8 cellular contexts compared by ENCODE assay signal in genomic region chr7:27131390-27131819, GRCh38. TPM values are rescaled to one million over a fixed set of nuclear protein-coding genes. Genes with fewer than 3 reads are reported as not detected.
DNase-seq lines count a peak whose midpoint lies in the region; ATAC-seq, FAIRE-seq and TF ChIP-seq lines count a peak whose summit lies in the region.

No MANE protein-coding gene starts in this region.

- H3K9me3 Mint-ChIP-seq in activated CD4-positive, alpha-beta T cell treated with anti-CD3 and anti-CD28 coated beads for 36 hours (ENCODE audit: low read depth) = no peaks in the 10 kb centered on the region
- H3K9me3 Mint-ChIP-seq in activated naive CD8-positive, alpha-beta T cell treated with anti-CD3 and anti-CD28 coated beads for 36 hours = no peaks in the 10 kb centered on the region

- TF ChIP-seq CTCF in HepG2 (CRISPR knock-in tag; IDR thresholded peaks at IDR 0.05) = no peak
- TF ChIP-seq CTCF in stomach (IDR thresholded peaks at IDR 0.05) = no peak

- CTCF ChIA-PET in activated CD4-positive, alpha-beta T cell treated with anti-CD3 and anti-CD28 coated beads for 36 hours (lab: Charles Lee) = interaction anchor here (1.1 kb wide), 2 partner anchors 17 to 19 kb away, joined by 3 read pairs; no protein-coding TSS in a partner anchor
- CTCF ChIA-PET in HepG2 (lab: Yijun Ruan, JAX; ENCODE audit: low intra/inter-chr PET ratio, low total read pairs) = no interaction called here

- FAIRE-seq in HepG2 (lab: Jason Lieb, UNC) = peak; percentile 15

- in situ Hi-C loops in HepG2 (cut with HindIII; ENCODE audit: extremely low pct_ligation_motif_present, low pct_unique_long_range_greater_than_20kb) = no loop called here

- no peaks in the 10 kb centered on the region for H3K36me3 ChIP-seq in HepG2 (replicated peaks in 1 of 2; ENCODE audit: control insufficient read depth in 1 of 2, insufficient read depth in 2 of 2, low read length in 2 of 2)
- H3K36me3 ChIP-seq in stomach = no peaks in the 10 kb centered on the region

- H3K9me3 ChIP-seq in HepG2 (ENCODE audit: low read length) (no peaks in the 10 kb centered on the region), stomach (no peaks in the 10 kb centered on the region)

- H3K9ac ChIP-seq in HepG2 (ENCODE audit: insufficient read depth, low read depth, low read length) = peak overlapping the region; percentile 82

- BruUV-seq in HepG2 (replicated peaks; lab: Mats Ljungman, UMichigan) = TSS peak; percentile 51

- peak overlapping the region; percentile 91 for H3K4me2 ChIP-seq in HepG2 (ENCODE audit: low read depth, low read length)

- 74% methylated on average over 12 of the region's 12 CpGs for WGBS in HepG2 (ENCODE audit: low lambda C conversion rate)
- 44 to 55% (median 49%) methylated on average over 12 of the region's 12 CpGs for WGBS in stomach, 5 donors

- TF ChIP-seq POLR2A in HepG2 (IDR thresholded peaks at IDR 0.05; ENCODE audit: insufficient read depth in 1 of 2, low read depth in 2 of 2, low read length in 2 of 2) (no peak), stomach (IDR thresholded peaks at IDR 0.05) (no peak)

- no peak overlapping the region for H3K27ac Mint-ChIP-seq in activated CD4-positive, alpha-beta T cell treated with anti-CD3 and anti-CD28 coated beads for 36 hours
- no peak overlapping the region for H3K27ac Mint-ChIP-seq in activated naive CD8-positive, alpha-beta T cell treated with anti-CD3 and anti-CD28 coated beads for 36 hours

- intact Hi-C loops in activated CD4-positive, alpha-beta T cell treated with anti-CD3 and anti-CD28 coated beads for 36 hours (cut with DNase I, micrococcal nuclease) = loop anchor here in 1 of 2 experiments (5.0 kb wide), 1 partner anchor 34 kb away; the partner anchor contains the start of gene HOXA1
- intact Hi-C loops in HepG2 (cut with micrococcal nuclease; ENCODE audit: unreplicated experiment) (loop anchor here (5.0 kb wide), 1 partner anchor 164 kb away; no protein-coding TSS in a partner anchor), stomach (cut with DNase I; ENCODE audit: low total_unique reads) (no loop called here)

- H3K4me3 ChIP-seq in HepG2 (replicated peaks in 1 of 3; ENCODE audit: insufficient read depth in 1 of 3, low read depth in 2 of 3, low read length in 3 of 3) = peak overlapping the region; percentile 62 to 88 (median 69)
- H3K4me3 ChIP-seq in stomach = peak overlapping the region; percentile 58 to 70 (median 68)

- H3K27me3 Mint-ChIP-seq in activated CD4-positive, alpha-beta T cell treated with anti-CD3 and anti-CD28 coated beads for 36 hours = peaks cover 39% of the 10 kb centered on the region
- H3K27me3 Mint-ChIP-seq in activated naive CD8-positive, alpha-beta T cell treated with anti-CD3 and anti-CD28 coated beads for 36 hours = peaks cover 72% of the 10 kb centered on the region

- H2AFZ ChIP-seq in HepG2 (ENCODE audit: low read length) = no peak overlapping the region

- no peak for TF ChIP-seq RAD21 in HepG2 (CRISPR knock-in tag; IDR thresholded peaks at IDR 0.05)

- H3K36me3 Mint-ChIP-seq in activated CD4-positive, alpha-beta T cell treated with anti-CD3 and anti-CD28 coated beads for 36 hours (ENCODE audit: low read depth) = no peaks in the 10 kb centered on the region
- no peaks in the 10 kb centered on the region for H3K36me3 Mint-ChIP-seq in activated naive CD8-positive, alpha-beta T cell treated with anti-CD3 and anti-CD28 coated beads for 36 hours

- H3K79me2 ChIP-seq in HepG2 (ENCODE audit: insufficient read depth, low read length) = no peaks in the 10 kb centered on the region

- H3K4me1 ChIP-seq in HepG2 (ENCODE audit: insufficient read depth, low read length) (peaks cover 90% of the 10 kb centered on the region), stomach (peaks cover 0 to 83% (median 41%) of the 10 kb centered on the region in 4 donors)

- DNase-seq in activated CD4-positive, alpha-beta T cell treated with anti-CD3 and anti-CD28 coated beads for 36 hours = no peak
- no peak for DNase-seq in activated CD4-positive, alpha-beta T cell treated with anti-CD3 and anti-CD28 coated beads for 48 hours
- DNase-seq in activated naive CD8-positive, alpha-beta T cell treated with anti-CD3 and anti-CD28 coated beads for 36 hours = no peak
- no peak for DNase-seq in HepG2 (ENCODE audit: low spot score)
- no peak for DNase-seq in stomach
- DNase-seq in stimulated activated CD4-positive, alpha-beta T cell treated with anti-CD3 and anti-CD28 coated beads, Interleukin-4, amount 100 ng/mL, for 4 hours = no peak
- no peak for DNase-seq in substantia nigra (lab: John Stamatoyannopoulos, UW)
- DNase-seq in SKM-1 (lab: John Stamatoyannopoulos, UW; ENCODE audit: unreplicated experiment) = no peak

- POLR2A ChIA-PET in activated CD4-positive, alpha-beta T cell treated with anti-CD3 and anti-CD28 coated beads for 36 hours (lab: Charles Lee) = no interaction called here
- POLR2A ChIA-PET in HepG2 (lab: Yijun Ruan, JAX) = interaction anchor here (0.8 to 5.0 kb wide), 14 partner anchors 10 to 783 kb away, joined by 3 to 118 read pairs (median 5); partner anchors contain the start of genes HOXA1, HOXA3, HOXA5 and SKAP2

- H3K4me3 Mint-ChIP-seq in activated CD4-positive, alpha-beta T cell treated with anti-CD3 and anti-CD28 coated beads for 36 hours = peak overlapping the region; percentile 56
- H3K4me3 Mint-ChIP-seq in activated naive CD8-positive, alpha-beta T cell treated with anti-CD3 and anti-CD28 coated beads for 36 hours = peak overlapping the region; percentile 60

- H3K27ac ChIP-seq in HepG2 (ENCODE audit: extremely low read length, insufficient read depth, low read length) = peak overlapping the region; percentile 78
- H3K27ac ChIP-seq in stomach = peak overlapping the region; percentile 81 to 99 (median 84)
- H3K27ac ChIP-seq in substantia nigra (ENCODE audit: low read depth, low read length, poor library complexity, severe bottlenecking) = no peak overlapping the region

- H3K27me3 ChIP-seq in HepG2 (ENCODE audit: control insufficient read depth in 1 of 2, insufficient read depth in 2 of 2, low read length in 2 of 2) (no peaks in the 10 kb centered on the region), stomach (peaks cover 0 to 95% (median 54%) of the 10 kb centered on the region in 3 donors)

- H4K20me1 ChIP-seq in HepG2 (ENCODE audit: insufficient read depth, low read length) = no peaks in the 10 kb centered on the region

- peaks cover 19% of the 10 kb centered on the region for H3K4me1 Mint-ChIP-seq in activated CD4-positive, alpha-beta T cell treated with anti-CD3 and anti-CD28 coated beads for 36 hours
- H3K4me1 Mint-ChIP-seq in activated naive CD8-positive, alpha-beta T cell treated with anti-CD3 and anti-CD28 coated beads for 36 hours = peaks cover 16% of the 10 kb centered on the region

- ATAC-seq in activated CD4-positive, alpha-beta T cell treated with anti-CD3 and anti-CD28 coated beads for 36 hours = no peak
- no peak for ATAC-seq in HepG2

- TF ChIP-seq EP300 in HepG2 (IDR thresholded peaks at IDR 0.05; ENCODE audit: low read depth in 2 of 2, low read length in 2 of 2) = no peak
- no peak for TF ChIP-seq EP300 in HepG2 (CRISPR knock-in tag; IDR thresholded peaks at IDR 0.05; ENCODE audit: borderline replicate concordance)
- TF ChIP-seq EP300 in stomach (IDR thresholded peaks at IDR 0.05) = no peak

RNA-seq across cellular contexts. Expression of gene HOXA4, which starts 0.8 kb away (rescaled TPM):
- total RNA-seq in activated CD4-positive, alpha-beta T cell treated with anti-CD3 and anti-CD28 coated beads for 36 hours = under 1 TPM in 1 of 2 experiments, not detected in 1; 0.25 TPM
- total RNA-seq in activated naive CD8-positive, alpha-beta T cell treated with anti-CD3 and anti-CD28 coated beads for 36 hours = not detected
- total RNA-seq in HepG2 (2016; rRNA removed; fragmentation: Illumina TruSeq; extraction: Trizol) (1.8 and 2.4 TPM in 2 replicates), stomach (1 to 10 TPM in 3 of 5 donors, under 1 TPM in 2; 0.55 to 5.8 (median 2.2) TPM)
- total RNA-seq in HepG2 (2016; cell fraction: cytosol; rRNA removed; fragmentation: Illumina TruSeq; extraction: Trizol; ENCODE audit: low read depth) = 2.0 and 2.2 TPM in 2 replicates
- 1.0 and 2.0 TPM in 2 replicates for total RNA-seq in HepG2 (2016; cell fraction: insoluble cytoplasmic fraction; rRNA removed; fragmentation: Illumina TruSeq; extraction: Trizol)
- total RNA-seq in HepG2 (2016; cell fraction: membrane; rRNA removed; fragmentation: Illumina TruSeq; extraction: Trizol) = 2.9 and 3.2 TPM in 2 replicates
- 0.53 and 1.8 TPM in 2 replicates for total RNA-seq in HepG2 (2016; cell fraction: nucleus; rRNA removed; fragmentation: Illumina TruSeq; extraction: Trizol)
- polyA plus RNA-seq in HepG2 (2011; rRNA removed) (4.3 and 5.4 TPM in 2 replicates), stomach (10 to 100 TPM in 1 of 3 donors, 1 to 10 TPM in 2; 4.4 to 17.0 (median 5.9) TPM)
- 4.7 and 6.2 TPM in 2 replicates for polyA plus RNA-seq in HepG2 (2011; cell fraction: cytosol; rRNA removed)
- 5.3 and 5.5 TPM in 2 replicates for polyA plus RNA-seq in HepG2 (2011; cell fraction: nucleus; rRNA removed)
- 5.2 and 7.3 TPM in 2 replicates for polyA plus RNA-seq in HepG2 (2012)
- polyA plus RNA-seq in HepG2 (2016; cell fraction: cytosol; fragmentation: Illumina TruSeq; extraction: Trizol; ENCODE audit: low read depth) = 7.9 and 8.8 TPM in 2 replicates
- 7.2 and 9.1 TPM in 2 replicates for polyA plus RNA-seq in HepG2 (2016; cell fraction: insoluble cytoplasmic fraction; fragmentation: Illumina TruSeq; extraction: Trizol; ENCODE audit: low read depth)
- polyA plus RNA-seq in HepG2 (2016; cell fraction: membrane; fragmentation: Illumina TruSeq; extraction: Trizol; ENCODE audit: low read depth) = 10.6 and 13.1 TPM in 2 replicates
- 9.4 and 10.8 TPM in 2 replicates for polyA plus RNA-seq in HepG2 (2016; cell fraction: nucleus; fragmentation: Illumina TruSeq; extraction: Trizol; ENCODE audit: insufficient read depth, low read depth)
- polyA minus RNA-seq in HepG2 (2011; rRNA and poly(A)+ RNA removed; ENCODE audit: low replicate concordance) = 0.56 and 2.4 TPM in 2 replicates
- 1.7 and 2.3 TPM in 2 replicates for polyA minus RNA-seq in HepG2 (2011; cell fraction: cytosol; rRNA and poly(A)+ RNA removed)
- 1.4 and 2.7 TPM in 2 replicates for polyA minus RNA-seq in HepG2 (2011; cell fraction: nucleus; rRNA and poly(A)+ RNA removed)

RNA-seq across cellular contexts. Expression of gene HOXA5, which starts 12.1 kb away (rescaled TPM):
- total RNA-seq in activated CD4-positive, alpha-beta T cell treated with anti-CD3 and anti-CD28 coated beads for 36 hours = not detected
- not detected for total RNA-seq in activated naive CD8-positive, alpha-beta T cell treated with anti-CD3 and anti-CD28 coated beads for 36 hours
- 3.2 and 3.9 TPM in 2 replicates for total RNA-seq in HepG2 (2016; rRNA removed; fragmentation: Illumina TruSeq; extraction: Trizol)
- 0.71 and 0.97 TPM in 2 replicates for total RNA-seq in HepG2 (2016; cell fraction: cytosol; rRNA removed; fragmentation: Illumina TruSeq; extraction: Trizol; ENCODE audit: low read depth)
- 3.0 TPM in 2 replicates for total RNA-seq in HepG2 (2016; cell fraction: insoluble cytoplasmic fraction; rRNA removed; fragmentation: Illumina TruSeq; extraction: Trizol)
- 2.1 and 3.2 TPM in 2 replicates for total RNA-seq in HepG2 (2016; cell fraction: membrane; rRNA removed; fragmentation: Illumina TruSeq; extraction: Trizol)
- 2.1 and 4.1 TPM in 2 replicates for total RNA-seq in HepG2 (2016; cell fraction: nucleus; rRNA removed; fragmentation: Illumina TruSeq; extraction: Trizol)
- 3.6 and 4.0 TPM in 2 replicates for polyA plus RNA-seq in HepG2 (2011; rRNA removed)
- 2.0 TPM in 2 replicates for polyA plus RNA-seq in HepG2 (2011; cell fraction: cytosol; rRNA removed)
- 4.0 and 4.1 TPM in 2 replicates for polyA plus RNA-seq in HepG2 (2011; cell fraction: nucleus; rRNA removed)
- polyA plus RNA-seq in HepG2 (2012) = 2.3 TPM in 2 replicates
- 0.70 and 1.1 TPM in 2 replicates for polyA plus RNA-seq in HepG2 (2016; cell fraction: cytosol; fragmentation: Illumina TruSeq; extraction: Trizol; ENCODE audit: low read depth)
- 4.1 and 4.3 TPM in 2 replicates for polyA plus RNA-seq in HepG2 (2016; cell fraction: insoluble cytoplasmic fraction; fragmentation: Illumina TruSeq; extraction: Trizol; ENCODE audit: low read depth)
- polyA plus RNA-seq in HepG2 (2016; cell fraction: membrane; fragmentation: Illumina TruSeq; extraction: Trizol; ENCODE audit: low read depth) = 2.2 and 2.8 TPM in 2 replicates
- 6.4 and 8.6 TPM in 2 replicates for polyA plus RNA-seq in HepG2 (2016; cell fraction: nucleus; fragmentation: Illumina TruSeq; extraction: Trizol; ENCODE audit: insufficient read depth, low read depth)
- polyA minus RNA-seq in HepG2 (2011; rRNA and poly(A)+ RNA removed; ENCODE audit: low replicate concordance) = 0.98 and 2.8 TPM in 2 replicates
- polyA minus RNA-seq in HepG2 (2011; cell fraction: cytosol; rRNA and poly(A)+ RNA removed) = 1.1 and 2.2 TPM in 2 replicates
- polyA minus RNA-seq in HepG2 (2011; cell fraction: nucleus; rRNA and poly(A)+ RNA removed) = 2.7 and 3.4 TPM in 2 replicates
- 10 to 100 TPM in 3 of 5 donors, 1 to 10 TPM in 2; 2.9 to 53.1 (median 18.2) TPM for total RNA-seq in stomach
- polyA plus RNA-seq in stomach = 10 to 100 TPM in 1 of 3 donors, 1 to 10 TPM in 2; 7.5 to 12.8 (median 7.8) TPM

RNA-seq across cellular contexts. Expression of gene HOXA6, which starts 16.2 kb away (rescaled TPM):
- not detected for total RNA-seq in activated CD4-positive, alpha-beta T cell treated with anti-CD3 and anti-CD28 coated beads for 36 hours
- total RNA-seq in activated naive CD8-positive, alpha-beta T cell treated with anti-CD3 and anti-CD28 coated beads for 36 hours = not detected
- 0.95 and 1.3 TPM in 2 replicates for total RNA-seq in HepG2 (2016; rRNA removed; fragmentation: Illumina TruSeq; extraction: Trizol)
- total RNA-seq in HepG2 (2016; cell fraction: cytosol; rRNA removed; fragmentation: Illumina TruSeq; extraction: Trizol; ENCODE audit: low read depth) = 0.71 TPM in 1 of 2 replicates, not detected in the other
- total RNA-seq in HepG2 (2016; cell fraction: insoluble cytoplasmic fraction; rRNA removed; fragmentation: Illumina TruSeq; extraction: Trizol) = 0.79 and 1.2 TPM in 2 replicates
- total RNA-seq in HepG2 (2016; cell fraction: membrane; rRNA removed; fragmentation: Illumina TruSeq; extraction: Trizol) = 0.41 and 0.65 TPM in 2 replicates
- total RNA-seq in HepG2 (2016; cell fraction: nucleus; rRNA removed; fragmentation: Illumina TruSeq; extraction: Trizol) = 1.1 and 3.7 TPM in 2 replicates
- polyA plus RNA-seq in HepG2 (2011; rRNA removed) = 0.68 and 1.5 TPM in 2 replicates
- 0.38 and 0.74 TPM in 2 replicates for polyA plus RNA-seq in HepG2 (2011; cell fraction: cytosol; rRNA removed)
- 4.3 and 4.7 TPM in 2 replicates for polyA plus RNA-seq in HepG2 (2011; cell fraction: nucleus; rRNA removed)
- 0.47 and 0.68 TPM in 2 replicates for polyA plus RNA-seq in HepG2 (2012)
- 0.18 TPM in 1 of 2 replicates, not detected in the other for polyA plus RNA-seq in HepG2 (2016; cell fraction: cytosol; fragmentation: Illumina TruSeq; extraction: Trizol; ENCODE audit: low read depth)
- 0.94 and 0.99 TPM in 2 replicates for polyA plus RNA-seq in HepG2 (2016; cell fraction: insoluble cytoplasmic fraction; fragmentation: Illumina TruSeq; extraction: Trizol; ENCODE audit: low read depth)
- polyA plus RNA-seq in HepG2 (2016; cell fraction: membrane; fragmentation: Illumina TruSeq; extraction: Trizol; ENCODE audit: low read depth) = 0.22 TPM in 1 of 2 replicates, not detected in the other
- 3.5 and 4.1 TPM in 2 replicates for polyA plus RNA-seq in HepG2 (2016; cell fraction: nucleus; fragmentation: Illumina TruSeq; extraction: Trizol; ENCODE audit: insufficient read depth, low read depth)
- polyA minus RNA-seq in HepG2 (2011; rRNA and poly(A)+ RNA removed; ENCODE audit: low replicate concordance) = 1.2 and 2.5 TPM in 2 replicates
- 0.79 TPM in 1 of 2 replicates, not detected in the other for polyA minus RNA-seq in HepG2 (2011; cell fraction: cytosol; rRNA and poly(A)+ RNA removed)
- polyA minus RNA-seq in HepG2 (2011; cell fraction: nucleus; rRNA and poly(A)+ RNA removed) = 2.1 and 3.0 TPM in 2 replicates
- 10 to 100 TPM in 1 of 5 donors, 1 to 10 TPM in 1, not detected in 3; 3.7 to 12.7 TPM for total RNA-seq in stomach
- under 1 TPM in 1 of 3 donors, not detected in 2; 0.81 TPM for polyA plus RNA-seq in stomach

RNA-seq across cellular contexts. Expression of gene HOXA3, which starts 21.0 kb away (rescaled TPM):
- not detected for total RNA-seq in activated CD4-positive, alpha-beta T cell treated with anti-CD3 and anti-CD28 coated beads for 36 hours
- not detected for total RNA-seq in activated naive CD8-positive, alpha-beta T cell treated with anti-CD3 and anti-CD28 coated beads for 36 hours
- 2.1 and 2.9 TPM in 2 replicates for total RNA-seq in HepG2 (2016; rRNA removed; fragmentation: Illumina TruSeq; extraction: Trizol)
- 0.51 and 0.71 TPM in 2 replicates for total RNA-seq in HepG2 (2016; cell fraction: cytosol; rRNA removed; fragmentation: Illumina TruSeq; extraction: Trizol; ENCODE audit: low read depth)
- 1.7 and 2.6 TPM in 2 replicates for total RNA-seq in HepG2 (2016; cell fraction: insoluble cytoplasmic fraction; rRNA removed; fragmentation: Illumina TruSeq; extraction: Trizol)
- total RNA-seq in HepG2 (2016; cell fraction: membrane; rRNA removed; fragmentation: Illumina TruSeq; extraction: Trizol) = 1.6 and 1.9 TPM in 2 replicates
- 3.5 and 4.8 TPM in 2 replicates for total RNA-seq in HepG2 (2016; cell fraction: nucleus; rRNA removed; fragmentation: Illumina TruSeq; extraction: Trizol)
- polyA plus RNA-seq in HepG2 (2011; rRNA removed) = 4.3 and 4.6 TPM in 2 replicates
- 1.3 and 1.5 TPM in 2 replicates for polyA plus RNA-seq in HepG2 (2011; cell fraction: cytosol; rRNA removed)
- 12.3 and 16.6 TPM in 2 replicates for polyA plus RNA-seq in HepG2 (2011; cell fraction: nucleus; rRNA removed)
- 3.8 and 6.3 TPM in 2 replicates for polyA plus RNA-seq in HepG2 (2012)
- polyA plus RNA-seq in HepG2 (2016; cell fraction: cytosol; fragmentation: Illumina TruSeq; extraction: Trizol; ENCODE audit: low read depth) = 0.74 and 0.97 TPM in 2 replicates
- 4.9 and 6.7 TPM in 2 replicates for polyA plus RNA-seq in HepG2 (2016; cell fraction: insoluble cytoplasmic fraction; fragmentation: Illumina TruSeq; extraction: Trizol; ENCODE audit: low read depth)
- 3.4 TPM in 2 replicates for polyA plus RNA-seq in HepG2 (2016; cell fraction: membrane; fragmentation: Illumina TruSeq; extraction: Trizol; ENCODE audit: low read depth)
- 26.3 and 26.9 TPM in 2 replicates for polyA plus RNA-seq in HepG2 (2016; cell fraction: nucleus; fragmentation: Illumina TruSeq; extraction: Trizol; ENCODE audit: insufficient read depth, low read depth)
- 1.7 TPM in 1 of 2 replicates, not detected in the other for polyA minus RNA-seq in HepG2 (2011; rRNA and poly(A)+ RNA removed; ENCODE audit: low replicate concordance)
- polyA minus RNA-seq in HepG2 (2011; cell fraction: cytosol; rRNA and poly(A)+ RNA removed) = 0.88 and 1.1 TPM in 2 replicates
- 2.2 and 4.6 TPM in 2 replicates for polyA minus RNA-seq in HepG2 (2011; cell fraction: nucleus; rRNA and poly(A)+ RNA removed)
- total RNA-seq in stomach = 10 to 100 TPM in 1 of 5 donors, 1 to 10 TPM in 2, under 1 TPM in 2; 0.87 to 42.6 (median 5.2) TPM
- polyA plus RNA-seq in stomach = 1 to 10 TPM; 2.8 to 5.2 (median 4.8) TPM

RNA-seq across cellular contexts. Expression of gene HOXA7, which starts 25.1 kb away (rescaled TPM):
- total RNA-seq in activated CD4-positive, alpha-beta T cell treated with anti-CD3 and anti-CD28 coated beads for 36 hours = not detected
- not detected for total RNA-seq in activated naive CD8-positive, alpha-beta T cell treated with anti-CD3 and anti-CD28 coated beads for 36 hours
- total RNA-seq in HepG2 (2016; rRNA removed; fragmentation: Illumina TruSeq; extraction: Trizol) = not detected in 2 replicates
- total RNA-seq in HepG2 (2016; cell fraction: cytosol; rRNA removed; fragmentation: Illumina TruSeq; extraction: Trizol; ENCODE audit: low read depth) = not detected in 2 replicates
- not detected in 2 replicates for total RNA-seq in HepG2 (2016; cell fraction: insoluble cytoplasmic fraction; rRNA removed; fragmentation: Illumina TruSeq; extraction: Trizol)
- 0.07 and 0.15 TPM in 2 replicates for total RNA-seq in HepG2 (2016; cell fraction: membrane; rRNA removed; fragmentation: Illumina TruSeq; extraction: Trizol)
- not detected in 2 replicates for total RNA-seq in HepG2 (2016; cell fraction: nucleus; rRNA removed; fragmentation: Illumina TruSeq; extraction: Trizol)
- polyA plus RNA-seq in HepG2 (2011; rRNA removed) = 0.05 and 0.10 TPM in 2 replicates
- 0.07 and 0.13 TPM in 2 replicates for polyA plus RNA-seq in HepG2 (2011; cell fraction: cytosol; rRNA removed)
- 0.08 TPM in 1 of 2 replicates, not detected in the other for polyA plus RNA-seq in HepG2 (2011; cell fraction: nucleus; rRNA removed)
- 0.32 TPM in 1 of 2 replicates, not detected in the other for polyA plus RNA-seq in HepG2 (2012)
- 0.10 TPM in 1 of 2 replicates, not detected in the other for polyA plus RNA-seq in HepG2 (2016; cell fraction: cytosol; fragmentation: Illumina TruSeq; extraction: Trizol; ENCODE audit: low read depth)
- 0.22 and 0.31 TPM in 2 replicates for polyA plus RNA-seq in HepG2 (2016; cell fraction: insoluble cytoplasmic fraction; fragmentation: Illumina TruSeq; extraction: Trizol; ENCODE audit: low read depth)
- polyA plus RNA-seq in HepG2 (2016; cell fraction: membrane; fragmentation: Illumina TruSeq; extraction: Trizol; ENCODE audit: low read depth) = 0.26 and 0.30 TPM in 2 replicates
- polyA plus RNA-seq in HepG2 (2016; cell fraction: nucleus; fragmentation: Illumina TruSeq; extraction: Trizol; ENCODE audit: insufficient read depth, low read depth) = not detected in 2 replicates
- polyA minus RNA-seq in HepG2 (2011; rRNA and poly(A)+ RNA removed; ENCODE audit: low replicate concordance) = 0.08 and 3.8 TPM in 2 replicates
- polyA minus RNA-seq in HepG2 (2011; cell fraction: cytosol; rRNA and poly(A)+ RNA removed) = 0.30 and 1.1 TPM in 2 replicates
- polyA minus RNA-seq in HepG2 (2011; cell fraction: nucleus; rRNA and poly(A)+ RNA removed) = not detected in 2 replicates
- 10 to 100 TPM in 1 of 5 donors, 1 to 10 TPM in 3, not detected in 1; 1.1 to 34.8 (median 3.3) TPM for total RNA-seq in stomach
- polyA plus RNA-seq in stomach = 1 to 10 TPM in 1 of 3 donors, under 1 TPM in 2; 0.98 to 7.9 (median 1.00) TPM
